Comparison of ENCODE assay signal across 17 cellular contexts in genomic region chr9:127176631-127177030, GRCh38. TPM values are rescaled to one million over a fixed set of nuclear protein-coding genes. Genes with fewer than 3 reads are reported as not detected.
DNase-seq lines count a peak whose midpoint lies in the region; ATAC-seq and TF ChIP-seq lines count a peak whose summit lies in the region.
"Had no signal": no experiment of that assay in that cellular context is flagged by ENCODE, and none has a peak within 500 bp of the region (broad histone marks: within the 10 kb centered on the region; RNA-seq: fewer than 3 reads in every experiment).

No MANE protein-coding gene starts in this region.

- H3K27me3 Mint-ChIP-seq in mesothelial cell of epicardium (ENCODE audit: low read depth) (no peaks in the 10 kb centered on the region), natural killer cell (ENCODE audit: low read depth in 2 of 2) (no peaks in the 10 kb centered on the region)

- no peaks in the 10 kb centered on the region for H3K27me3 ChIP-seq in upper lobe of right lung

- H3K36me3 ChIP-seq in upper lobe of right lung = no peaks in the 10 kb centered on the region

- DNase-seq in activated naive CD4-positive, alpha-beta T cell treated with anti-CD3 and anti-CD28 coated beads, Interleukin-2, amount 50 U/mL, for 16 hours = peak; percentile 1
- no peak for DNase-seq in activated naive CD4-positive, alpha-beta T cell treated with Interleukin-2 at 50 U/mL for 16 hours
- DNase-seq in coronary artery (ENCODE audit: low spot score) = peak; percentile 53
- peak; percentile 6 to 25 for DNase-seq in mesothelial cell of epicardium (ENCODE audit: low spot score in 2 of 2, unreplicated experiment in 2 of 2)
- DNase-seq in upper lobe of right lung = peak; percentile 29
- no peak for DNase-seq in natural killer cell
- no peak for DNase-seq in RWPE1 (ENCODE audit: low spot score)
- DNase-seq: DMS79, NCI-H1436, NCI-H2029, NCI-H446 treated with DMSO at 0.1 percent for 48 hours, PC-9 had no signal

- no peak for TF ChIP-seq CTCF in coronary artery (IDR thresholded peaks at IDR 0.05)
- TF ChIP-seq CTCF in mesothelial cell of epicardium (IDR thresholded peaks at IDR 0.05; ENCODE audit: unreplicated experiment) = no peak
- no peak for TF ChIP-seq CTCF in upper lobe of right lung (IDR thresholded peaks at IDR 0.05)
- TF ChIP-seq CTCF in natural killer cell (IDR thresholded peaks at IDR 0.05) = no peak
- TF ChIP-seq CTCF in RWPE1 (conservative IDR thresholded peaks at IDR 0.05; ENCODE audit: low read depth) = no peak

- no peaks in the 10 kb centered on the region for H3K4me1 ChIP-seq in upper lobe of right lung

- H3K27ac ChIP-seq in coronary artery = no peak overlapping the region
- no peak overlapping the region for H3K27ac ChIP-seq in upper lobe of right lung
- no peak overlapping the region; the same call in 1 of the 2 replicates for H3K27ac ChIP-seq in RWPE1
- H3K27ac ChIP-seq: PC-9 had no signal

- H3K27ac Mint-ChIP-seq in mesothelial cell of epicardium (no peak overlapping the region), natural killer cell (no peak overlapping the region)
- H3K27ac Mint-ChIP-seq: CD8-positive, alpha-beta T cell had no signal

- no peaks in the 10 kb centered on the region for H3K36me3 Mint-ChIP-seq in mesothelial cell of epicardium
- no peaks in the 10 kb centered on the region for H3K36me3 Mint-ChIP-seq in natural killer cell

- CTCF ChIA-PET in RWPE1 (lab: Yijun Ruan, JAX) = interaction anchor here (0.6 kb wide), 1 partner anchor 195 kb away, joined by 3 read pairs; no protein-coding TSS in a partner anchor

- intact Hi-C loops in upper lobe of right lung (cut with DNase I) = no loop called here
- intact Hi-C loops in natural killer cell (cut with micrococcal nuclease) = no loop called here

- H3K9me3 ChIP-seq in upper lobe of right lung = no peaks in the 10 kb centered on the region

- H3K4me3 ChIP-seq in coronary artery (no peak overlapping the region), upper lobe of right lung (no peak overlapping the region)
- H3K4me3 ChIP-seq: K562, PC-9 had no signal

- no peak overlapping the region for H3K4me3 Mint-ChIP-seq in mesothelial cell of epicardium
- no peak overlapping the region for H3K4me3 Mint-ChIP-seq in natural killer cell
- H3K4me3 Mint-ChIP-seq: CD8-positive, alpha-beta T cell had no signal

- H3K9me3 Mint-ChIP-seq in mesothelial cell of epicardium (no peaks in the 10 kb centered on the region), natural killer cell (no peaks in the 10 kb centered on the region)
- H3K9me3 Mint-ChIP-seq: CD8-positive, alpha-beta T cell had no signal

- H3K4me1 Mint-ChIP-seq in mesothelial cell of epicardium (no peaks in the 10 kb centered on the region), natural killer cell (no peaks in the 10 kb centered on the region)

- POLR2A ChIA-PET in RWPE1 (lab: Yijun Ruan, JAX; ENCODE audit: low non-redundant PET) = no interaction called here

- no peak for ATAC-seq in upper lobe of right lung
- no peak for ATAC-seq in natural killer cell
- no peak for ATAC-seq in GM21447 (IDR thresholded peaks at IDR 0.05; ENCODE audit: unreplicated experiment)
- ATAC-seq: CD8-positive, alpha-beta T cell; HCT116; K562; Right ventricle myocardium inferior had no signal

RNA-seq across cellular contexts. Expression of gene ANGPTL2, which starts 54.2 kb away (rescaled TPM):
- total RNA-seq in mesothelial cell of epicardium = 15.5 to 16.6 TPM (median 16.6 TPM) in 3 replicates
- 19.4 TPM for total RNA-seq in upper lobe of right lung
- total RNA-seq in natural killer cell = not detected
- total RNA-seq: CD8-positive, alpha-beta T cell; K562 had no signal

Comparison
In these comparisons a context has a peak if more than half of its experiments do, and no peak if none do; other contexts are left out.
1. DNase-seq: peak in activated naive CD4-positive, alpha-beta T cell treated with anti-CD3 and anti-CD28 coated beads, Interleukin-2, amount 50 U/mL, for 16 hours (single experiment), coronary artery (single experiment), mesothelial cell of epicardium (2 of 2) and upper lobe of right lung (single experiment); none in activated naive CD4-positive, alpha-beta T cell treated with Interleukin-2 at 50 U/mL for 16 hours (single experiment), natural killer cell (single experiment) and RWPE1 (single experiment).
2. RNA of gene ANGPTL2, which starts 54.2 kb away (total RNA-seq): 19.4 TPM in upper lobe of right lung (single experiment) and 15.5 to 16.6 TPM in mesothelial cell of epicardium; not detected in natural killer cell; every median in the first group is over 10 times any median in the second.